15 cellular contexts compared by ENCODE assay signal in genomic region chr1:225408249-225408648, GRCh38. TPM values are rescaled to one million over a fixed set of nuclear protein-coding genes. Genes with fewer than 3 reads are reported as not detected.
DNase-seq lines count a peak whose midpoint lies in the region; ATAC-seq and TF ChIP-seq lines count a peak whose summit lies in the region.
"Had no signal": no experiment of that assay in that cellular context is flagged by ENCODE, and none has a peak within 500 bp of the region (broad histone marks: within the 10 kb centered on the region; RNA-seq: fewer than 3 reads in every experiment).

No MANE protein-coding gene starts in this region.

- no peak overlapping the region for H3K4me3 Mint-ChIP-seq in activated T-cell treated with anti-CD3 and anti-CD28 coated beads, Interleukin-2, amount 50 U/mL, for 24 hours
- H3K4me3 Mint-ChIP-seq in GM23338 = no peak overlapping the region
- H3K4me3 Mint-ChIP-seq in effector memory CD8-positive, alpha-beta T cell = no peak overlapping the region
- H3K4me3 Mint-ChIP-seq: CD14-positive monocyte had no signal

- no peak overlapping the region for H3K4me2 ChIP-seq in GM23338

- H3K27me3 ChIP-seq in GM23338 (ENCODE audit: insufficient read depth) (no peaks in the 10 kb centered on the region), neutrophil (no peaks in the 10 kb centered on the region), left ventricle myocardium inferior (ENCODE audit: low read depth) (no peaks in the 10 kb centered on the region)

- no peaks in the 10 kb centered on the region for H3K9me3 Mint-ChIP-seq in activated T-cell treated with anti-CD3 and anti-CD28 coated beads, Interleukin-2, amount 50 U/mL, for 24 hours
- H3K9me3 Mint-ChIP-seq in GM23338 = no peaks in the 10 kb centered on the region
- no peaks in the 10 kb centered on the region for H3K9me3 Mint-ChIP-seq in effector memory CD8-positive, alpha-beta T cell
- H3K9me3 Mint-ChIP-seq: CD14-positive monocyte had no signal

- H3K4me1 Mint-ChIP-seq in activated T-cell treated with anti-CD3 and anti-CD28 coated beads, Interleukin-2, amount 50 U/mL, for 24 hours (ENCODE audit: low read depth) = peaks cover 2% of the 10 kb centered on the region
- H3K4me1 Mint-ChIP-seq in GM23338 = peaks cover 32% of the 10 kb centered on the region
- H3K4me1 Mint-ChIP-seq in effector memory CD8-positive, alpha-beta T cell (ENCODE audit: low read depth in 2 of 2) = peaks cover 5 to 16% of the 10 kb centered on the region in 2 donors
- H3K4me1 Mint-ChIP-seq: CD14-positive monocyte had no signal

- peaks cover 7% of the 10 kb centered on the region; the same call in 1 of the 2 replicates for H3K79me2 ChIP-seq in GM23338 (replicated peaks; ENCODE audit: insufficient read depth)

- no peak overlapping the region for H2AFZ ChIP-seq in GM23338

- intact Hi-C loops in left ventricle myocardium inferior (cut with micrococcal nuclease) = no loop called here

- peaks cover 93% of the 10 kb centered on the region for H3K36me3 Mint-ChIP-seq in activated T-cell treated with anti-CD3 and anti-CD28 coated beads, Interleukin-2, amount 50 U/mL, for 24 hours (ENCODE audit: low read depth)
- H3K36me3 Mint-ChIP-seq in GM23338 (ENCODE audit: low read depth) = peaks cover 40% of the 10 kb centered on the region
- peaks cover 78% of the 10 kb centered on the region for H3K36me3 Mint-ChIP-seq in effector memory CD8-positive, alpha-beta T cell (ENCODE audit: insufficient read depth)

- H3K27ac ChIP-seq in GM23338 (ENCODE audit: low read depth) (no peak overlapping the region), neutrophil (peak overlapping the region; percentile 34), left ventricle myocardium inferior (replicated peaks) (no peak overlapping the region)
- H3K27ac ChIP-seq: HL-60 had no signal

- H3K9me3 ChIP-seq in neutrophil = no peaks in the 10 kb centered on the region
- H3K9me3 ChIP-seq in left ventricle myocardium inferior (replicated peaks) = no peaks in the 10 kb centered on the region

- H4K20me1 ChIP-seq in GM23338 (replicated peaks; ENCODE audit: insufficient read depth) = no peaks in the 10 kb centered on the region; the same call in none of the 2 replicates

- no peaks in the 10 kb centered on the region for H3K27me3 Mint-ChIP-seq in activated T-cell treated with anti-CD3 and anti-CD28 coated beads, Interleukin-2, amount 50 U/mL, for 24 hours
- peaks cover 3% of the 10 kb centered on the region for H3K27me3 Mint-ChIP-seq in GM23338 (ENCODE audit: insufficient read depth, low read depth, poor library complexity)
- H3K27me3 Mint-ChIP-seq in effector memory CD8-positive, alpha-beta T cell = no peaks in the 10 kb centered on the region

- H3K36me3 ChIP-seq in GM23338 (ENCODE audit: insufficient read depth) (peaks cover 12% of the 10 kb centered on the region), neutrophil (peaks cover 100% of the 10 kb centered on the region), left ventricle myocardium inferior (peaks cover 64% of the 10 kb centered on the region)

- TF ChIP-seq CTCF in GM23338 (conservative IDR thresholded peaks at IDR 0.05; ENCODE audit: low read depth in 2 of 2) (no peak), neutrophil (IDR thresholded peaks at IDR 0.05) (no peak), left ventricle myocardium inferior (IDR thresholded peaks at IDR 0.05; ENCODE audit: borderline replicate concordance) (no peak)

- H3K4me3 ChIP-seq in GM23338 (no peak overlapping the region), neutrophil (ENCODE audit: low read depth in 1 of 2, low read length in 1 of 2) (no peak overlapping the region), left ventricle myocardium inferior (no peak overlapping the region)

- peak; percentile 82 for ATAC-seq in GM23338
- no peak for ATAC-seq in effector memory CD8-positive, alpha-beta T cell (replicated peaks)
- ATAC-seq: HCT116 had no signal

- DNase-seq in activated T-cell treated with anti-CD3 and anti-CD28 coated beads, Interleukin-2, amount 50 U/mL, for 24 hours = no peak
- no peak for DNase-seq in activated T-cell treated with anti-CD3 and anti-CD28 coated beads, Interleukin-2, amount 50 U/mL, for 1 hour
- DNase-seq in GM23338 (ENCODE audit: low spot score) (peak; percentile 38), left ventricle myocardium inferior (no peak), NCI-H1436 treated with DMSO at 0.1 percent for 48 hours (lab: John Stamatoyannopoulos, UW) (no peak), MV-4-11 (lab: John Stamatoyannopoulos, UW) (no peak)
- no peak for DNase-seq in effector memory CD8-positive, alpha-beta T cell
- DNase-seq: DMS79 treated with DMSO at 0.1 percent for 48 hours, KG1, NCI-H1092 treated with DMSO at 0.1 percent for 48 hours, NCI-H187 had no signal

- no peaks in the 10 kb centered on the region for H3K9me2 ChIP-seq in GM23338 (ENCODE audit: insufficient read depth)

- H3F3A ChIP-seq in GM23338 (replicated peaks; ENCODE audit: low read depth) = no peaks in the 10 kb centered on the region

- H3K4me1 ChIP-seq in GM23338 (ENCODE audit: insufficient read depth) (peaks cover 7% of the 10 kb centered on the region; the same call in 1 of the 2 replicates), neutrophil (ENCODE audit: control insufficient read depth in 1 of 2, insufficient read depth in 1 of 2, low read depth in 1 of 2, low read length in 1 of 2) (no peaks in the 10 kb centered on the region), left ventricle myocardium inferior (no peaks in the 10 kb centered on the region)

- peak overlapping the region; percentile 11 for H3K27ac Mint-ChIP-seq in activated T-cell treated with anti-CD3 and anti-CD28 coated beads, Interleukin-2, amount 50 U/mL, for 24 hours
- H3K27ac Mint-ChIP-seq in GM23338 = no peak overlapping the region
- H3K27ac Mint-ChIP-seq in effector memory CD8-positive, alpha-beta T cell = peak overlapping the region; percentile 19 to 35

TF ChIP-seq in GM23338, 12 proteins besides CTCF, POLR2A, EP300 and RAD21 (continues in another document):
- TF ChIP-seq ZNF462 (CRISPR knock-in tag; IDR thresholded peaks at IDR 0.05) = no peak

RNA-seq across cellular contexts. Expression of gene LBR, which starts 19.6 kb away (rescaled TPM):
- total RNA-seq in GM23338 (2014; rRNA removed; shearing (Covaris generic)) = 91.3 and 93.6 TPM in 2 replicates
- polyA plus RNA-seq in GM23338 (2016; fragmentation: Nextera tagmentation; extraction: Ambion mirVana) = 41.9 and 50.6 TPM in 2 replicates
- 8.9 TPM for total RNA-seq in left ventricle myocardium inferior
